Comparison of ENCODE assay signal across 1 cellular context in genomic region chr6:83862776-83863471, GRCh38.
TF ChIP-seq lines count a peak whose summit lies in the region.

No MANE protein-coding gene starts in this region.

TF ChIP-seq in GM12878, 131 proteins besides CTCF, POLR2A, EP300 and RAD21:
- TF ChIP-seq DPF2 (IDR thresholded peaks at IDR 0.05) (no peak), RELA (IDR thresholded peaks at IDR 0.05; ENCODE audit: borderline replicate concordance, partially characterized antibody) (no peak), SRF (IDR thresholded peaks at IDR 0.05; ENCODE audit: low read depth in 2 of 2, low read length in 2 of 2) (no peak), POLR2AphosphoS2 (IDR thresholded peaks at IDR 0.05; ENCODE audit: low read depth, low read length) (no peak), POLR2AphosphoS5 (IDR thresholded peaks at IDR 0.05; ENCODE audit: low read length) (no peak), MYC (IDR thresholded peaks at IDR 0.05; ENCODE audit: insufficient read depth, insufficient read length, insufficient replicate concordance, low read length, severe bottlenecking) (no peak), ZNF207 (IDR thresholded peaks at IDR 0.05; ENCODE audit: borderline replicate concordance) (no peak), NFIC (IDR thresholded peaks at IDR 0.05; ENCODE audit: low read depth, low read length) (no peak), TBL1XR1 (IDR thresholded peaks at IDR 0.05; ENCODE audit: low read depth, low read length) (no peak), RB1 (IDR thresholded peaks at IDR 0.05; ENCODE audit: borderline replicate concordance) (no peak), STAT1 (conservative IDR thresholded peaks at IDR 0.05) (no peak), ELK1 (IDR thresholded peaks at IDR 0.05; ENCODE audit: low read depth, low read length) (no peak), NKRF (conservative IDR thresholded peaks at IDR 0.05) (no peak), CHD4 (IDR thresholded peaks at IDR 0.05) (no peak)
